ENCODE assay signal across 23 cellular contexts in genomic region chr3:135487261-135487660, GRCh38.
DNase-seq lines count a peak whose midpoint lies in the region; ATAC-seq lines count a peak whose summit lies in the region.
"Had no signal": no experiment of that assay in that cellular context is flagged by ENCODE, and none has a peak within 500 bp of the region (broad histone marks: within the 10 kb centered on the region; RNA-seq: fewer than 3 reads in every experiment).

No MANE protein-coding gene starts in this region.

- no peaks in the 10 kb centered on the region for H3K27me3 Mint-ChIP-seq in activated CD4-positive, alpha-beta T cell treated with anti-CD3 and anti-CD28 coated beads, Interleukin-2, amount 10 ng/mL, durations not matched to agents 7 days and 5 days

- POLR2A ChIA-PET in activated CD4-positive, alpha-beta T cell treated with anti-CD3 and anti-CD28 coated beads, Interleukin-2, amount 10 ng/mL, durations not matched to agents 7 days and 5 days (lab: Charles Lee): no interaction called here

- no peaks in the 10 kb centered on the region for H3K9me3 ChIP-seq in BLaER1 treated with 17β-estradiol and CSF1 and Interleukin-3, amounts not matched to agents 10 nM and 100 nM (replicated peaks in 1 of 11)
- H3K9me3 ChIP-seq: BLaER1, SJCRH30 had no signal

- H3K36me3 Mint-ChIP-seq in activated CD4-positive, alpha-beta T cell treated with anti-CD3 and anti-CD28 coated beads, Interleukin-2, amount 10 ng/mL, durations not matched to agents 7 days and 5 days (ENCODE audit: low read depth): no peaks in the 10 kb centered on the region
- H3K36me3 Mint-ChIP-seq: CD4-positive, alpha-beta memory T cell had no signal

- no peak for ATAC-seq in GM21723 (IDR thresholded peaks at IDR 0.05; ENCODE audit: unreplicated experiment)
- ATAC-seq: HCT116, K562, Right ventricle myocardium inferior had no signal

- no peak overlapping the region for H3K4me3 Mint-ChIP-seq in activated CD4-positive, alpha-beta T cell treated with anti-CD3 and anti-CD28 coated beads, Interleukin-2, amount 10 ng/mL, durations not matched to agents 7 days and 5 days
- H3K4me3 Mint-ChIP-seq: CD4-positive, alpha-beta memory T cell had no signal

- H3K4me3 ChIP-seq in BLaER1 treated with 17β-estradiol and CSF1 and Interleukin-3, amounts not matched to agents 10 nM and 100 nM: no peak overlapping the region
- H3K4me3 ChIP-seq: BLaER1, K562, PC-9, SJCRH30 had no signal

- H3K27ac Mint-ChIP-seq in activated CD4-positive, alpha-beta T cell treated with anti-CD3 and anti-CD28 coated beads, Interleukin-2, amount 10 ng/mL, durations not matched to agents 7 days and 5 days: no peak overlapping the region
- H3K27ac Mint-ChIP-seq: CD4-positive, alpha-beta memory T cell had no signal

- H3K27me3 ChIP-seq in BLaER1 treated with 17β-estradiol and CSF1 and Interleukin-3, amounts not matched to agents 10 nM and 100 nM: no peaks in the 10 kb centered on the region
- H3K27me3 ChIP-seq: BLaER1, SJCRH30 had no signal

- CTCF ChIA-PET in activated CD4-positive, alpha-beta T cell treated with anti-CD3 and anti-CD28 coated beads, Interleukin-2, amount 10 ng/mL, durations not matched to agents 7 days and 5 days (lab: Charles Lee): no interaction called here

- H4K20me1 ChIP-seq in BLaER1 treated with 17β-estradiol and CSF1 and Interleukin-3, amounts not matched to agents 10 nM and 100 nM: no peaks in the 10 kb centered on the region
- H4K20me1 ChIP-seq: BLaER1 had no signal

- H3K9me3 Mint-ChIP-seq in activated CD4-positive, alpha-beta T cell treated with anti-CD3 and anti-CD28 coated beads, Interleukin-2, amount 10 ng/mL, durations not matched to agents 7 days and 5 days: no peaks in the 10 kb centered on the region

- no peak overlapping the region for H3K27ac ChIP-seq in BLaER1 treated with 17β-estradiol and CSF1 and Interleukin-3, amounts not matched to agents 10 nM and 100 nM
- H3K27ac ChIP-seq: BLaER1, PC-9, SJCRH30 had no signal

- no peaks in the 10 kb centered on the region for H3K36me3 ChIP-seq in BLaER1 treated with 17β-estradiol and CSF1 and Interleukin-3, amounts not matched to agents 10 nM and 100 nM
- H3K36me3 ChIP-seq: BLaER1, SJCRH30 had no signal

- DNase-seq in epidermal melanocyte (ENCODE audit: insufficient read length, low spot score): peak; percentile 50
- DNase-seq in medulla oblongata (ENCODE audit: extremely low spot score): peak; percentile 27
- peak; percentile 30 for DNase-seq in retina
- no peak for DNase-seq in activated CD4-positive, alpha-beta T cell treated with anti-CD3 and anti-CD28 coated beads, Interleukin-2, amount 10 ng/mL, durations not matched to agents 7 days and 5 days
- no peak for DNase-seq in CD1c-positive myeloid dendritic cell (ENCODE audit: extremely low spot score)
- DNase-seq: CD4-positive, alpha-beta memory T cell; DND-41; Kasumi-1; MV-4-11; NCI-H1105 treated with DMSO at 0.1 percent for 48 hours; NCI-H146; NCI-H1930; NCI-H2107; NCI-H524 treated with DMSO at 0.1 percent for 48 hours; NCI-H774; PC-9; SJCRH30 had no signal

- peak overlapping the region; percentile 1 to 51 (median 29); a peak in 16 of 22 replicates for H3K4me2 ChIP-seq in BLaER1 treated with 17β-estradiol and CSF1 and Interleukin-3, amounts not matched to agents 10 nM and 100 nM
- H3K4me2 ChIP-seq: BLaER1, PC-9 had no signal

- peaks cover 4 to 10% (median 6%) of the 10 kb centered on the region in 10 experiments; a peak in 15 of 20 replicates for H3K4me1 ChIP-seq in BLaER1 treated with 17β-estradiol and CSF1 and Interleukin-3, amounts not matched to agents 10 nM and 100 nM
- H3K4me1 ChIP-seq: SJCRH30 had no signal

- no peak overlapping the region for H3K9ac ChIP-seq in BLaER1 treated with 17β-estradiol and CSF1 and Interleukin-3, amounts not matched to agents 10 nM and 100 nM
- H3K9ac ChIP-seq: BLaER1 had no signal

- H3K4me1 Mint-ChIP-seq in activated CD4-positive, alpha-beta T cell treated with anti-CD3 and anti-CD28 coated beads, Interleukin-2, amount 10 ng/mL, durations not matched to agents 7 days and 5 days: no peaks in the 10 kb centered on the region
- H3K4me1 Mint-ChIP-seq: CD4-positive, alpha-beta memory T cell had no signal

Comparison
In these comparisons a context has a peak if more than half of its experiments do, and no peak if none do; other contexts are left out.
1. DNase-seq: peak in epidermal melanocyte (single experiment), medulla oblongata (single experiment) and retina (single experiment); none in activated CD4-positive, alpha-beta T cell treated with anti-CD3 and anti-CD28 coated beads, Interleukin-2, amount 10 ng/mL, durations not matched to agents 7 days and 5 days (single experiment) and CD1c-positive myeloid dendritic cell (single experiment).